In the genomic region with DNA sequence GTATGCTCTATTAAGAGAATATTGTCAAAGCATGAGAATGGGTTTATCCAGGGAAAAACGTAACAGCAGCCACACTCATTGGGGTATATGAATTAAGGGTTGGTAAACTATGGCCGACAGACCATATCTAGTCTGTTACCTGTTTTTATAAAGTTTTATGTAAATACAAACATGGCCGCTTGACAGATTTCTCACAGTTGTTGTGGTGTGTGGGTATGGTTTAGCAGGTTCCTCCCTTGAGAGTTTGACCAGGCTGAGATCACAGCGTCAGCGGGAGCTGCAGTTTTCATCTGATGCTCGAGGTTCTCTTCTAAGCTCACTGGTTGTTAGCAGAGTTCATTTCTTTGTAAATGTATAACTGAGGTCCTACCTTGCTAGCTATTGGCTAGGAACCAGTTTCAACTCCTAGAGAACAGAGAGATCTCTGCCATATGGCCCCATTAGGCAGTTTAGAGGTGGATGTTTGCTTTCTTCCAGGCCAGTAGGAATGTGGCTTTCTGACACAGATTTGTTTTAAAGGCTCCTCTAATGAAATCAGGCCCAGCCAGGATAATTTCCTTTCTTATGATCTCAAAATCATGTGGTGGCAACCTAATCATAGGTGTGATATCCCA, we compare ENCODE assay signal across 30 cellular contexts. TPM values are rescaled to one million over a fixed set of nuclear protein-coding genes. Genes with fewer than 3 reads are reported as not detected.
"Had no signal": no experiment of that assay in that cellular context is flagged by ENCODE, and none has a peak within 500 bp of the region (broad histone marks: within the 10 kb centered on the region; RNA-seq: fewer than 3 reads in every experiment).

No MANE protein-coding gene starts in this region.

- H3K9me3 Mint-ChIP-seq: activated CD4-positive, alpha-beta memory T cell treated with anti-CD3 and anti-CD28 coated beads, Interleukin-2, amount 10 ng/mL, durations not matched to agents 7 days and 5 days; activated CD4-positive, alpha-beta T cell treated with anti-CD3 and anti-CD28 coated beads, Interleukin-2, amount 10 ng/mL, durations not matched to agents 7 days and 5 days; activated naive CD8-positive, alpha-beta T cell treated with anti-CD3 and anti-CD28 coated beads, Interleukin-2, amount 10 ng/mL, durations not matched to agents 7 days and 5 days; activated T-helper 2 cell treated with anti-CD3 and anti-CD28 coated beads, Interferon-gamma antibody, Interleukin-2, Interleukin-4, amounts not matched to agents 10 μg/mL and 5 μg/mL and 100 μg/mL, durations not matched to agents 14 hours and 24 hours and 36 hours; T-cell had no signal

- DNase-seq: activated CD4-positive, alpha-beta memory T cell treated with anti-CD3 and anti-CD28 coated beads, Interleukin-2, amount 10 ng/mL, durations not matched to agents 7 days and 5 days; activated CD4-positive, alpha-beta T cell treated with anti-CD3 and anti-CD28 coated beads, Interleukin-2, amount 10 ng/mL, durations not matched to agents 7 days and 5 days; activated CD4-positive, CD25-positive, alpha-beta regulatory T cell; activated gamma-delta T cell treated with Interleukin-2 at 50 U/mL for 16 hours; activated naive CD4-positive, alpha-beta T cell treated with anti-CD3 and anti-CD28 coated beads, Interleukin-2, amount 50 U/mL, for 16 hours; activated naive CD8-positive, alpha-beta T cell treated with anti-CD3 and anti-CD28 coated beads, Interleukin-2, amount 10 ng/mL, durations not matched to agents 7 days and 5 days; activated T-cell treated with anti-CD3 and anti-CD28 coated beads for 4 hours; activated T-cell treated with anti-CD3 and anti-CD28 coated beads, Interleukin-2, amount 50 U/mL, for 48 hours; aorta; caudate nucleus; MM.1S; NCI-H1694; NCI-H2029; NCI-H2107; NCI-H2171 treated with DMSO at 0.1 percent for 48 hours; NCI-H226; NCI-H526; NCI-H82; NK-92 treated with Interleukin-12 subunit alpha and Interleukin-12 subunit beta, amount 100 ng/mL, for 24 hours; OCI-M1; RPMI8226; T-cell; T1000 had no signal

- H3K27me3 ChIP-seq: breast epithelium had no signal

- H3K4me1 ChIP-seq: breast epithelium had no signal

- H3K4me3 Mint-ChIP-seq: activated CD4-positive, alpha-beta memory T cell treated with anti-CD3 and anti-CD28 coated beads, Interleukin-2, amount 10 ng/mL, durations not matched to agents 7 days and 5 days; activated CD4-positive, alpha-beta T cell treated with anti-CD3 and anti-CD28 coated beads, Interleukin-2, amount 10 ng/mL, durations not matched to agents 7 days and 5 days; activated naive CD8-positive, alpha-beta T cell treated with anti-CD3 and anti-CD28 coated beads, Interleukin-2, amount 10 ng/mL, durations not matched to agents 7 days and 5 days; T-cell had no signal

- H3K4me3 ChIP-seq: breast epithelium, SK-N-MC had no signal

- H3K27ac ChIP-seq: breast epithelium, SK-N-MC had no signal

- H3K27me3 Mint-ChIP-seq: activated CD4-positive, alpha-beta memory T cell treated with anti-CD3 and anti-CD28 coated beads, Interleukin-2, amount 10 ng/mL, durations not matched to agents 7 days and 5 days; activated CD4-positive, alpha-beta T cell treated with anti-CD3 and anti-CD28 coated beads, Interleukin-2, amount 10 ng/mL, durations not matched to agents 7 days and 5 days; activated naive CD8-positive, alpha-beta T cell treated with anti-CD3 and anti-CD28 coated beads, Interleukin-2, amount 10 ng/mL, durations not matched to agents 7 days and 5 days; T-cell had no signal

- ATAC-seq: Panc1, Right ventricle myocardium inferior, T-cell had no signal

- FAIRE-seq: TTC549 had no signal

- H3K4me1 Mint-ChIP-seq: activated CD4-positive, alpha-beta memory T cell treated with anti-CD3 and anti-CD28 coated beads, Interleukin-2, amount 10 ng/mL, durations not matched to agents 7 days and 5 days; activated CD4-positive, alpha-beta T cell treated with anti-CD3 and anti-CD28 coated beads, Interleukin-2, amount 10 ng/mL, durations not matched to agents 7 days and 5 days; activated naive CD8-positive, alpha-beta T cell treated with anti-CD3 and anti-CD28 coated beads, Interleukin-2, amount 10 ng/mL, durations not matched to agents 7 days and 5 days; T-cell had no signal

- H3K9me3 ChIP-seq: breast epithelium had no signal

- H3K27ac Mint-ChIP-seq: activated CD4-positive, alpha-beta memory T cell treated with anti-CD3 and anti-CD28 coated beads, Interleukin-2, amount 10 ng/mL, durations not matched to agents 7 days and 5 days; activated CD4-positive, alpha-beta T cell treated with anti-CD3 and anti-CD28 coated beads, Interleukin-2, amount 10 ng/mL, durations not matched to agents 7 days and 5 days; activated naive CD8-positive, alpha-beta T cell treated with anti-CD3 and anti-CD28 coated beads, Interleukin-2, amount 10 ng/mL, durations not matched to agents 7 days and 5 days; activated T-helper 2 cell treated with anti-CD3 and anti-CD28 coated beads, Interferon-gamma antibody, Interleukin-2, Interleukin-4, amounts not matched to agents 10 μg/mL and 5 μg/mL and 100 μg/mL, durations not matched to agents 14 hours and 24 hours and 36 hours; T-cell had no signal

RNA-seq across cellular contexts. Expression of a gene that starts 45.5 kb away (rescaled TPM):
- total RNA-seq: activated CD4-positive, alpha-beta memory T cell treated with anti-CD3 and anti-CD28 coated beads, Interleukin-2, amount 10 ng/mL, durations not matched to agents 7 days and 5 days; activated CD4-positive, alpha-beta T cell treated with anti-CD3 and anti-CD28 coated beads, Interleukin-2, amount 10 ng/mL, durations not matched to agents 7 days and 5 days; activated naive CD8-positive, alpha-beta T cell treated with anti-CD3 and anti-CD28 coated beads, Interleukin-2, amount 10 ng/mL, durations not matched to agents 7 days and 5 days; activated T-helper 2 cell treated with anti-CD3 and anti-CD28 coated beads, Interferon-gamma antibody, Interleukin-2, Interleukin-4, amounts not matched to agents 10 μg/mL and 5 μg/mL and 100 μg/mL, durations not matched to agents 14 hours and 24 hours and 36 hours; aorta; NCI-H460; Right ventricle myocardium inferior had no signal
- polyA plus RNA-seq: aorta had no signal
